8 cellular contexts compared by ENCODE assay signal in genomic region chr7:151233111-151233701, GRCh38. TPM values are rescaled to one million over a fixed set of nuclear protein-coding genes. Genes with fewer than 3 reads are reported as not detected.
A peak's percentile ranks its signal among the peaks of the same experiment; 100 is the strongest.
DNase-seq lines count a peak whose midpoint lies in the region; ATAC-seq and TF ChIP-seq lines count a peak whose summit lies in the region.

No MANE protein-coding gene starts in this region.

- no peak overlapping the region for H3K4ac ChIP-seq in H9 (ENCODE audit: low read depth, low read length)

- H3K79me1 ChIP-seq in H9 (ENCODE audit: insufficient read depth, low read depth, low read length, poor library complexity, severe bottlenecking): no peaks in the 10 kb centered on the region

- no peak overlapping the region for H3K18ac ChIP-seq in H9 (ENCODE audit: insufficient read length, low read depth, low read length)

- peak overlapping the region; percentile 16 to 98 (median 98); a peak in 4 of 7 replicates for H3K27ac Mint-ChIP-seq in H9
- peak overlapping the region; percentile 100 for H3K27ac Mint-ChIP-seq in activated CD8-positive, alpha-beta memory T cell treated with anti-CD3 and anti-CD28 coated beads, Interleukin-2, amount 10 ng/mL, durations not matched to agents 7 days and 5 days
- peak overlapping the region; percentile 96 to 98 for H3K27ac Mint-ChIP-seq in natural killer cell
- H3K27ac Mint-ChIP-seq in stimulated activated naive CD8-positive, alpha-beta T cell treated with anti-CD3 and anti-CD28 coated beads, Interleukin-15, Interleukin-2, amounts not matched to agents 100 ng/mL and 50 ng/mL, for 24 hours: peak overlapping the region; percentile 96

- no peak overlapping the region for H2BK20ac ChIP-seq in H9 (ENCODE audit: low read depth, low read length, poor library complexity, severe bottlenecking)

- H4K5ac ChIP-seq in H9 (ENCODE audit: insufficient read length, low read depth, low read length): no peak overlapping the region

- TF ChIP-seq CTCF in H9 (conservative IDR thresholded peaks at IDR 0.05) (no peak), natural killer cell (IDR thresholded peaks at IDR 0.05) (no peak)

- peak overlapping the region; percentile 93 for H3K4me2 ChIP-seq in H9 (ENCODE audit: insufficient read depth, insufficient read length, low read length)

- H2AFZ ChIP-seq in H9 (ENCODE audit: low read length): no peak overlapping the region

- intact Hi-C loops in natural killer cell (cut with micrococcal nuclease): loop anchor here (2.0 kb wide), 1 partner anchor 174 kb away; the partner anchor contains the start of gene SLC4A2

- H3K9me3 Mint-ChIP-seq in H9 (no peaks in the 10 kb centered on the region), natural killer cell (no peaks in the 10 kb centered on the region)
- H3K9me3 Mint-ChIP-seq in activated CD8-positive, alpha-beta memory T cell treated with anti-CD3 and anti-CD28 coated beads, Interleukin-2, amount 10 ng/mL, durations not matched to agents 7 days and 5 days (ENCODE audit: low read depth): no peaks in the 10 kb centered on the region
- no peaks in the 10 kb centered on the region for H3K9me3 Mint-ChIP-seq in stimulated activated naive CD8-positive, alpha-beta T cell treated with anti-CD3 and anti-CD28 coated beads, Interleukin-15, Interleukin-2, amounts not matched to agents 100 ng/mL and 50 ng/mL, for 24 hours

- H4K20me1 ChIP-seq in H9 (ENCODE audit: control insufficient read depth, insufficient read depth, insufficient read length): no peaks in the 10 kb centered on the region

- H3K56ac ChIP-seq in H9 (ENCODE audit: insufficient read length, low read depth, low read length): no peak overlapping the region

- H3K9me3 ChIP-seq in H9 (ENCODE audit: control insufficient read depth, low read depth, low read length): no peaks in the 10 kb centered on the region

- peak overlapping the region; percentile 49; the same call in 1 of the 2 replicates for H3K14ac ChIP-seq in H9 (ENCODE audit: insufficient read depth, low read length)

- peaks cover 6% of the 10 kb centered on the region; the same call in 1 of the 2 replicates for H3K79me2 ChIP-seq in H9 (ENCODE audit: insufficient read depth, low read length)

- ATAC-seq in activated CD8-positive, alpha-beta memory T cell treated with anti-CD3 and anti-CD28 coated beads, Interleukin-2, amount 10 ng/mL, durations not matched to agents 7 days and 5 days: peak; percentile 77
- ATAC-seq in natural killer cell: peak; percentile 67 to 82 (median 77)

- H2BK120ac ChIP-seq in H9 (ENCODE audit: low read depth, low read length, poor library complexity, severe bottlenecking): no peak overlapping the region

- H3T11ph ChIP-seq in H9 (ENCODE audit: low read length): no peak overlapping the region

- H2BK15ac ChIP-seq in H9 (ENCODE audit: low read depth, low read length): no peak overlapping the region

- H3K27me3 Mint-ChIP-seq in H9 (ENCODE audit: low read depth): no peaks in the 10 kb centered on the region; the same call in 1 of the 2 replicates
- H3K27me3 Mint-ChIP-seq in activated CD8-positive, alpha-beta memory T cell treated with anti-CD3 and anti-CD28 coated beads, Interleukin-2, amount 10 ng/mL, durations not matched to agents 7 days and 5 days: no peaks in the 10 kb centered on the region
- no peaks in the 10 kb centered on the region for H3K27me3 Mint-ChIP-seq in natural killer cell (ENCODE audit: low read depth in 2 of 2)
- H3K27me3 Mint-ChIP-seq in stimulated activated naive CD8-positive, alpha-beta T cell treated with anti-CD3 and anti-CD28 coated beads, Interleukin-15, Interleukin-2, amounts not matched to agents 100 ng/mL and 50 ng/mL, for 24 hours: no peaks in the 10 kb centered on the region

- no peak overlapping the region for H4K91ac ChIP-seq in H9 (ENCODE audit: insufficient read length, low read depth, low read length)

- no CpG with 5 or more reads among the region's 21 CpGs for WGBS in H9 (ENCODE audit: extremely low coverage, insufficient read length, low lambda C conversion rate)

- H2BK5ac ChIP-seq in H9 (ENCODE audit: insufficient read length, low read length): no peak overlapping the region

- no peak overlapping the region for H2BK12ac ChIP-seq in H9 (ENCODE audit: insufficient read length, low read depth, low read length)

- peaks cover 9% of the 10 kb centered on the region for H3K23me2 ChIP-seq in H9 (ENCODE audit: insufficient read length, low read depth, low read length, poor library complexity, severe bottlenecking)

- peak overlapping the region; percentile 97 to 99 for H3K4me3 Mint-ChIP-seq in H9
- peak overlapping the region; percentile 100 for H3K4me3 Mint-ChIP-seq in activated CD8-positive, alpha-beta memory T cell treated with anti-CD3 and anti-CD28 coated beads, Interleukin-2, amount 10 ng/mL, durations not matched to agents 7 days and 5 days
- H3K4me3 Mint-ChIP-seq in natural killer cell: peak overlapping the region; percentile 100
- peak overlapping the region; percentile 97 for H3K4me3 Mint-ChIP-seq in stimulated activated naive CD8-positive, alpha-beta T cell treated with anti-CD3 and anti-CD28 coated beads, Interleukin-15, Interleukin-2, amounts not matched to agents 100 ng/mL and 50 ng/mL, for 24 hours

- CTCF ChIA-PET in activated CD8-positive, alpha-beta memory T cell treated with anti-CD3 and anti-CD28 coated beads, Interleukin-2, amount 10 ng/mL, durations not matched to agents 7 days and 5 days (lab: Charles Lee): interaction anchor here (0.8 to 4.7 kb wide), 5 partner anchors 11 to 271 kb away, joined by 3 to 47 read pairs (median 3); no protein-coding TSS in a partner anchor

- peak; percentile 85 for DNase-seq in EL
- DNase-seq in H9: no peak
- peak; percentile 6 for DNase-seq in NCI-H446 treated with DMSO at 0.1 percent for 48 hours (lab: John Stamatoyannopoulos, UW)
- peak; percentile 87 for DNase-seq in activated CD8-positive, alpha-beta memory T cell treated with anti-CD3 and anti-CD28 coated beads, Interleukin-2, amount 10 ng/mL, durations not matched to agents 7 days and 5 days
- DNase-seq in epidermal melanocyte (ENCODE audit: insufficient read length, low spot score): peak; percentile 71
- DNase-seq in natural killer cell: peak; percentile 65
- DNase-seq in NCI-H2029 (lab: John Stamatoyannopoulos, UW): no peak

- H3K27ac ChIP-seq in H9 (ENCODE audit: insufficient read length, low read depth, low read length): no peak overlapping the region

- H3K4me1 Mint-ChIP-seq in H9 (peaks cover 21 to 22% of the 10 kb centered on the region in 2 experiments), natural killer cell (peaks cover 37 to 38% of the 10 kb centered on the region in 2 donors)
- H3K4me1 Mint-ChIP-seq in activated CD8-positive, alpha-beta memory T cell treated with anti-CD3 and anti-CD28 coated beads, Interleukin-2, amount 10 ng/mL, durations not matched to agents 7 days and 5 days: peaks cover 29% of the 10 kb centered on the region
- H3K4me1 Mint-ChIP-seq in stimulated activated naive CD8-positive, alpha-beta T cell treated with anti-CD3 and anti-CD28 coated beads, Interleukin-15, Interleukin-2, amounts not matched to agents 100 ng/mL and 50 ng/mL, for 24 hours (ENCODE audit: low read depth): peaks cover 35% of the 10 kb centered on the region

- no peaks in the 10 kb centered on the region for H3K27me3 ChIP-seq in H9 (ENCODE audit: insufficient read depth, low read length)

- H3K23ac ChIP-seq in H9 (ENCODE audit: insufficient read length, low read depth, low read length): no peak overlapping the region

- no peak overlapping the region for H2AK5ac ChIP-seq in H9 (ENCODE audit: insufficient read length, low read length)

- no peak overlapping the region for H4K8ac ChIP-seq in H9 (replicated peaks; ENCODE audit: insufficient read length, low read depth, low read length)

- H3K36me3 Mint-ChIP-seq in H9 (ENCODE audit: insufficient read depth in 1 of 3, low read depth in 3 of 3) (peaks cover 2 to 21% (median 17%) of the 10 kb centered on the region in 3 experiments; a peak in 6 of 7 replicates), natural killer cell (no peaks in the 10 kb centered on the region)
- H3K36me3 Mint-ChIP-seq in activated CD8-positive, alpha-beta memory T cell treated with anti-CD3 and anti-CD28 coated beads, Interleukin-2, amount 10 ng/mL, durations not matched to agents 7 days and 5 days: peaks cover 12% of the 10 kb centered on the region
- H3K36me3 Mint-ChIP-seq in stimulated activated naive CD8-positive, alpha-beta T cell treated with anti-CD3 and anti-CD28 coated beads, Interleukin-15, Interleukin-2, amounts not matched to agents 100 ng/mL and 50 ng/mL, for 24 hours (ENCODE audit: low read depth): peaks cover 29% of the 10 kb centered on the region

- H3K4me1 ChIP-seq in H9 (ENCODE audit: insufficient read depth, low read length): no peaks in the 10 kb centered on the region; the same call in 1 of the 2 replicates

- H3K9ac ChIP-seq in H9 (ENCODE audit: extremely low read depth, insufficient read length, low read length): peak overlapping the region; percentile 52

RNA-seq across cellular contexts. Expression of gene CHPF2, which starts 0.9 kb away (rescaled TPM):
- total RNA-seq in H9 (2021) (25.7 and 28.1 TPM in 2 replicates), natural killer cell (10 to 100 TPM; 47.0 to 51.6 (median 48.6) TPM)
- total RNA-seq in activated CD8-positive, alpha-beta memory T cell treated with anti-CD3 and anti-CD28 coated beads, Interleukin-2, amount 10 ng/mL, durations not matched to agents 7 days and 5 days: 10 to 100 TPM; 46.1 to 46.8 TPM

RNA-seq across cellular contexts. Expression of gene ABCF2, which starts 6.2 kb away (rescaled TPM):
- total RNA-seq in H9 (2021): 70.1 and 70.5 TPM in 2 replicates
- total RNA-seq in activated CD8-positive, alpha-beta memory T cell treated with anti-CD3 and anti-CD28 coated beads, Interleukin-2, amount 10 ng/mL, durations not matched to agents 7 days and 5 days: 10 to 100 TPM; 37.8 to 47.3 TPM
- total RNA-seq in natural killer cell: 10 to 100 TPM; 12.1 to 26.1 (median 17.6) TPM

RNA-seq across cellular contexts. Expression of gene SMARCD3, which starts 15.3 kb away (rescaled TPM):
- total RNA-seq in H9 (2021) (4.7 and 5.0 TPM in 2 replicates), natural killer cell (1 to 10 TPM; 3.1 to 8.7 (median 6.5) TPM)
- total RNA-seq in activated CD8-positive, alpha-beta memory T cell treated with anti-CD3 and anti-CD28 coated beads, Interleukin-2, amount 10 ng/mL, durations not matched to agents 7 days and 5 days: 1 to 10 TPM; 1.0 to 2.5 TPM

RNA-seq across cellular contexts. Expression of gene H2BK1, which starts 22.9 kb away (rescaled TPM):
- total RNA-seq in H9 (2021): 0.97 TPM in 1 of 2 replicates, not detected in the other
- total RNA-seq in activated CD8-positive, alpha-beta memory T cell treated with anti-CD3 and anti-CD28 coated beads, Interleukin-2, amount 10 ng/mL, durations not matched to agents 7 days and 5 days: not detected
- total RNA-seq in natural killer cell: 1 to 10 TPM in 1 of 3 donors, not detected in 2; 2.5 TPM

RNA-seq across cellular contexts. Expression of gene ASB10, which starts 46.2 kb away (rescaled TPM):
- total RNA-seq in H9 (2021) (not detected in 2 replicates), natural killer cell (not detected)
- total RNA-seq in activated CD8-positive, alpha-beta memory T cell treated with anti-CD3 and anti-CD28 coated beads, Interleukin-2, amount 10 ng/mL, durations not matched to agents 7 days and 5 days: not detected

Comparison
In these comparisons a context has a peak if more than half of its experiments do, and no peak if none do; other contexts are left out.
1. DNase-seq: peak in EL (single experiment), NCI-H446 treated with DMSO at 0.1 percent for 48 hours (single experiment), activated CD8-positive, alpha-beta memory T cell treated with anti-CD3 and anti-CD28 coated beads, Interleukin-2, amount 10 ng/mL, durations not matched to agents 7 days and 5 days (single experiment), epidermal melanocyte (single experiment) and natural killer cell (single experiment); none in H9 (single experiment) and NCI-H2029 (single experiment).
2. Peak in every context shown above with its lines, with median percentiles within 50 percentile points of each other: H3K27ac Mint-ChIP-seq and H3K4me3 Mint-ChIP-seq.